Comparison of ENCODE assay signal across 25 cellular contexts in genomic region chr3:158453865-158454264, GRCh38.
"Had no signal": no experiment of that assay in that cellular context is flagged by ENCODE, and none has a peak within 500 bp of the region (broad histone marks: within the 10 kb centered on the region; RNA-seq: fewer than 3 reads in every experiment).

No MANE protein-coding gene starts in this region.

- FAIRE-seq: colon, endothelial cell of umbilical vein, small intestine had no signal

- ATAC-seq: effector memory CD8-positive, alpha-beta T cell; esophagus mucosa; left lung; right lobe of liver; stimulated activated effector memory CD8-positive, alpha-beta T cell treated with anti-CD3 and anti-CD28 coated beads, Interleukin-12 subunit alpha, Interleukin-12 subunit beta, amount 100 ng/mL, for 72 hours; WTC11 had no signal

- H3K27me3 ChIP-seq: breast epithelium, hepatocyte, left lung, right lobe of liver, stomach, suprapubic skin, tibial nerve had no signal

- H3K4me1 ChIP-seq: breast epithelium, right lobe of liver, stomach, suprapubic skin, tibial nerve had no signal

- DNase-seq: activated CD4-positive, alpha-beta T cell treated with anti-CD3 and anti-CD28 coated beads, Interleukin-2, amount 50 U/mL, for 4 hours; activated naive CD4-positive, alpha-beta T cell treated with Interleukin-2 at 50 U/mL for 16 hours; activated naive CD8-positive, alpha-beta T cell treated with anti-CD3 and anti-CD28 coated beads for 36 hours; activated T-cell treated with anti-CD3 and anti-CD28 coated beads, Interleukin-2, amount 50 U/mL, for 48 hours; effector memory CD8-positive, alpha-beta T cell; foreskin melanocyte; glutamatergic neuron; kidney glomerular epithelial cell; left lung; naive B cell; nucleus accumbens; right lobe of liver; small intestine; stimulated activated CD4-positive, alpha-beta T cell treated with anti-CD3 and anti-CD28 coated beads, Interleukin-2, amount 100 ng/mL, for 24 hours; stomach had no signal

- H3K36me3 ChIP-seq: left lung, right lobe of liver, stomach, suprapubic skin, tibial nerve had no signal

- H3K9me3 ChIP-seq: breast epithelium, left lung, right lobe of liver, stomach, suprapubic skin, tibial nerve had no signal

- H3K4me3 ChIP-seq: breast epithelium, hepatocyte, left lung, lung, right lobe of liver, stomach, suprapubic skin, tibial nerve had no signal

- H3K27ac ChIP-seq: breast epithelium, hepatocyte, left lung, right lobe of liver, stomach, suprapubic skin, tibial nerve had no signal
